ENCODE assay signal across 8 cellular contexts in the genomic region with DNA sequence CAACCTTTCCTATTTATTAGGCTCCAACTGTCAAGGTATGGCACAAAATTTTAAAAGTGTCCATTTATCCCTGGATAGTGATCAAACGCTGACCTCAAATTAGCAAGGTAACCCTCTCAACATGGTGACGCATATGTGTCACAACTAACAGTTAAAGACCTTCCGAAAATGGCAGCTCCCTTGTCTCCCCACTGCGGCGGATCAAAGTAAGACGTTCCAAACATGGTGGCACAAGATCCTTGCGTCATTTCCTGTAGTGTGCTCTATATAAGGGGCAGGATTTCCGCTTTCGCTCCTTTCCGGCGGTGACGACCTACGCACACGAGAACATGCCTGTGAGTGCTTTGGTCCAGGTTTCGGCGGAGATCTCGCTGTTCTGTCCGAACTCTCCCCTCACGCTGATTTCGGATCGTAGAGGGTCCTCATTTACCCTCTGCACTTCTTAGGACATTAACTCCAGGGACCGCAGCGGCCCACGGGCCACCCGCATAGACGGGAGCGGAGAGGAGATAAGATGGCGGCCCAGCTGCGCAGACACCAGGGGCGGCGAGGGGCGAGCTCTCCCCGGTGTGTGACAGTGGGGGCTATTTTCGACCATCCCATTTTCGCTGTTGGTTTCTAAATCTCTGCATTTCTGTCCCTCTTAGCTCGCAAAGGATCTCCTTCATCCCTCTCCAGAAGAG. TPM values are rescaled to one million over a fixed set of nuclear protein-coding genes. Genes with fewer than 3 reads are reported as not detected.
DNase-seq lines count a peak whose midpoint lies in the region; ATAC-seq, FAIRE-seq and TF ChIP-seq lines count a peak whose summit lies in the region.

A gene (plus strand): TSS at position 295 of the 683 bp plus-strand sequence. CDS start 35 bp downstream, at position 330.

- H3K27ac Mint-ChIP-seq in activated naive CD8-positive, alpha-beta T cell treated with anti-CD3 and anti-CD28 coated beads, Interleukin-2, amount 50 U/mL, for 24 hours: peak within 1 kb of the TSS; percentile 98

- peak; percentile 92 to 100 for TF ChIP-seq EP300 in tibial nerve (IDR thresholded peaks at IDR 0.05)

- H3K4me3 Mint-ChIP-seq in activated naive CD8-positive, alpha-beta T cell treated with anti-CD3 and anti-CD28 coated beads, Interleukin-2, amount 50 U/mL, for 24 hours: peak within 1 kb of the TSS; percentile 97

- H3K9me3 Mint-ChIP-seq in activated naive CD8-positive, alpha-beta T cell treated with anti-CD3 and anti-CD28 coated beads, Interleukin-2, amount 50 U/mL, for 24 hours: no peaks in the 10 kb centered on the region

- intact Hi-C loops in Right ventricle myocardium superior (cut with DNase I): no loop called here
- intact Hi-C loops in pancreas (cut with DNase I): no loop called here

- peaks cover 11 to 17% (median 14%) of the 10 kb centered on the region in 3 donors for H3K4me1 ChIP-seq in pancreas
- H3K4me1 ChIP-seq in tibial nerve: peaks cover 0 to 43% (median 20%) of the 10 kb centered on the region in 4 donors

- peak within 1 kb of the TSS; percentile 79 to 87 (median 85) for H3K4me3 ChIP-seq in pancreas
- H3K4me3 ChIP-seq in tibial nerve: peak within 1 kb of the TSS; percentile 75 to 90 (median 82)

- TF ChIP-seq CTCF in GM10266 (IDR thresholded peaks at IDR 0.05; ENCODE audit: control insufficient read depth, insufficient read depth, low read depth, missing control alignments) (no peak), pancreas (IDR thresholded peaks at IDR 0.05) (no peak), tibial nerve (IDR thresholded peaks at IDR 0.05) (peak in 1 of 5 experiments; percentile 45)

- H3K9me3 ChIP-seq in pancreas: no peaks in the 10 kb centered on the region
- H3K9me3 ChIP-seq in tibial nerve: no peaks in the 10 kb centered on the region

- H3K36me3 Mint-ChIP-seq in activated naive CD8-positive, alpha-beta T cell treated with anti-CD3 and anti-CD28 coated beads, Interleukin-2, amount 50 U/mL, for 24 hours (ENCODE audit: low read depth): peaks cover 45% of the 10 kb centered on the region

- 0% methylated on average over 36 of the region's 36 CpGs for WGBS in pancreas, 2 donors
- WGBS in tibial nerve, 2 donors: 1% methylated on average over 23 to 33 of the region's 36 CpGs

- H3K4me1 Mint-ChIP-seq in activated naive CD8-positive, alpha-beta T cell treated with anti-CD3 and anti-CD28 coated beads, Interleukin-2, amount 50 U/mL, for 24 hours: peaks cover 53% of the 10 kb centered on the region

- H3K27me3 ChIP-seq in pancreas: no peaks in the 10 kb centered on the region
- no peaks in the 10 kb centered on the region for H3K27me3 ChIP-seq in tibial nerve

- H3K36me3 ChIP-seq in pancreas: peaks cover 0 to 26% (median 4%) of the 10 kb centered on the region in 3 donors
- peaks cover 0 to 40% (median 3%) of the 10 kb centered on the region in 3 donors for H3K36me3 ChIP-seq in tibial nerve

- peak; percentile 83 for FAIRE-seq in pancreas (lab: Jason Lieb, UNC)

- ATAC-seq in HG02678 (IDR thresholded peaks at IDR 0.05; ENCODE audit: unreplicated experiment): peak; percentile 72
- peak; percentile 80 for ATAC-seq in activated naive CD8-positive, alpha-beta T cell treated with anti-CD3 and anti-CD28 coated beads, Interleukin-2, amount 50 U/mL, for 24 hours
- ATAC-seq in Right ventricle myocardium superior (ENCODE audit: poor library complexity): peak; percentile 84
- peak; percentile 70 to 82 (median 77) for ATAC-seq in pancreas

- H3K27ac ChIP-seq in pancreas: peak within 1 kb of the TSS; percentile 75 to 96 (median 92)
- peak within 1 kb of the TSS; percentile 93 to 98 (median 96) for H3K27ac ChIP-seq in tibial nerve

- peak; percentile 97 to 98 for TF ChIP-seq POLR2A in tibial nerve (IDR thresholded peaks at IDR 0.05)

- DNase-seq in GM10266 (ENCODE audit: extremely low spot score): peak; percentile 94
- peak; percentile 89 for DNase-seq in NCI-H1417 treated with DMSO at 0.1 percent for 48 hours (lab: John Stamatoyannopoulos, UW)
- peak; percentile 98 for DNase-seq in SW480 (ENCODE audit: low spot score)
- DNase-seq in activated naive CD8-positive, alpha-beta T cell treated with anti-CD3 and anti-CD28 coated beads, Interleukin-2, amount 50 U/mL, for 24 hours: peak; percentile 80
- peak; percentile 89 for DNase-seq in Right ventricle myocardium superior
- peak; percentile 82 to 96 (median 93) for DNase-seq in pancreas
- DNase-seq in tibial nerve (ENCODE audit: low spot score in 2 of 2): peak; percentile 79 to 92

- no peaks in the 10 kb centered on the region for H3K27me3 Mint-ChIP-seq in activated naive CD8-positive, alpha-beta T cell treated with anti-CD3 and anti-CD28 coated beads, Interleukin-2, amount 50 U/mL, for 24 hours

RNA-seq across cellular contexts. Expression of the gene that starts here (rescaled TPM):
- total RNA-seq in Right ventricle myocardium superior: 788 TPM
- total RNA-seq in pancreas: 1,000 to 10,000 TPM in 2 of 6 donors, 100 to 1,000 TPM in 4; 617 to 1,250 (median 837) TPM
- polyA plus RNA-seq in pancreas: 1,000 to 10,000 TPM; 3,243 to 5,933 TPM
- 1,000 to 10,000 TPM; 1,383 to 1,928 (median 1,729) TPM for total RNA-seq in tibial nerve

Comparison
In these comparisons a context has a peak if more than half of its experiments do, and no peak if none do; other contexts are left out.
1. Peak in every context shown above with its lines: DNase-seq, ATAC-seq, H3K4me3 ChIP-seq and H3K27ac ChIP-seq.